6 cellular contexts compared by ENCODE assay signal in the genomic region with DNA sequence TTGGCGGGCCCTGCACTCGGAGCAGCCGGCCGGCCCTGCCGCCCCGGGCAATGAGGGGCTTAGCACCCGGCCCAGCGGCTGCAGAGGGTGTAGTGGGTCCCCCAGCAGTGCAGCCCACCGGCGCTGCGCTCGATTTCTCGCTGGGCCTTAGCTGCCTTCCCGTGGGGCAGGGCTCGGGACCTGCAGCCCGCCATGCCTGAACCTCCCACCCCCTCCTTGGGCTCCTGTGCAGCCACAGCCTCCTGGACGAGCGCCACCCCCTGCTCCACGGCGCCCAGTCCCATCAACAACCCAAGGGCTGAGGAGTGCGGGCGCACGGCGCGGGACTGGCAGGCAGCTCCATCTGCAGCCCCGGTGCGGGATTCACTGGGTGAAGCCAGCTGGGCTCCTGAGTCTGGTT.
DNase-seq lines count a peak whose midpoint lies in the region; ATAC-seq, FAIRE-seq and TF ChIP-seq lines count a peak whose summit lies in the region.
"Not testable (repeated sequence)": the region's sequence is repeated elsewhere in the genome, so short reads cannot be mapped to it uniquely, and the experiment has no call there.

No MANE protein-coding gene starts in this region.

- H3K23ac ChIP-seq in neuronal stem cell (ENCODE audit: low read depth, low read length, poor library complexity): not testable (repeated sequence)

- H4K8ac ChIP-seq in neuronal stem cell (ENCODE audit: low read depth, low read length): peak overlapping the region; percentile 65

- intact Hi-C loops in left ventricle myocardium superior (cut with micrococcal nuclease); kidney (cut with DNase I); lower lobe of right lung (cut with DNase I); testis (cut with DNase I; ENCODE audit: low total_unique reads): not testable (repeated sequence)

- ATAC-seq in left ventricle myocardium superior, lower lobe of right lung: not testable (repeated sequence)

- H2AK5ac ChIP-seq in neuronal stem cell (ENCODE audit: low read depth, low read length): not testable (repeated sequence)

- TF ChIP-seq POLR2A in testis (IDR thresholded peaks at IDR 0.05): not testable (repeated sequence)

- H2BK15ac ChIP-seq in neuronal stem cell (ENCODE audit: low read length): not testable (repeated sequence)

- H3K36me3 ChIP-seq in kidney (ENCODE audit: control insufficient read depth in 1 of 2, insufficient read depth in 2 of 2, low read length in 2 of 2); lower lobe of right lung; neuronal stem cell (replicated peaks in 1 of 2; ENCODE audit: control insufficient read depth in 2 of 2, insufficient read depth in 2 of 2, low read length in 2 of 2); testis (ENCODE audit: low read depth, missing control alignments): not testable (repeated sequence)

- H3K9ac ChIP-seq in kidney (ENCODE audit: low read length in 2 of 2); neuronal stem cell (ENCODE audit: low read depth, low read length, poor library complexity): not testable (repeated sequence)

- not testable (repeated sequence) for H2BK12ac ChIP-seq in neuronal stem cell (ENCODE audit: low read length)

- not testable (repeated sequence) for H3K4ac ChIP-seq in neuronal stem cell (ENCODE audit: low read length)

- H3K9me3 Mint-ChIP-seq in chondrocyte (ENCODE audit: low read depth): not testable (repeated sequence)

- H3K4me3 Mint-ChIP-seq in chondrocyte (ENCODE audit: unreplicated experiment): not testable (repeated sequence)

- not testable (repeated sequence) for H3K14ac ChIP-seq in neuronal stem cell (ENCODE audit: low read length)

- not testable (repeated sequence) for H3K36me3 Mint-ChIP-seq in chondrocyte (ENCODE audit: low read depth)

- not testable (repeated sequence) for H3K4me1 Mint-ChIP-seq in chondrocyte (ENCODE audit: low read depth)

- FAIRE-seq in kidney (lab: Jason Lieb, UNC): not testable (repeated sequence)

- not testable (repeated sequence) for H2BK5ac ChIP-seq in neuronal stem cell (ENCODE audit: low read length)

- not testable (repeated sequence) for H3K27ac Mint-ChIP-seq in chondrocyte (ENCODE audit: unreplicated experiment)

- H2BK120ac ChIP-seq in neuronal stem cell (ENCODE audit: low read depth, low read length): not testable (repeated sequence)

- H4K91ac ChIP-seq in neuronal stem cell (ENCODE audit: low read depth, low read length, poor library complexity): not testable (repeated sequence)

- not testable (repeated sequence) for H3K79me1 ChIP-seq in neuronal stem cell (ENCODE audit: low read depth, low read length)

- DNase-seq in chondrocyte (ENCODE audit: low spot score) (peak; percentile 65), left ventricle myocardium superior (peak; percentile 21), kidney (peak; percentile 39), lower lobe of right lung (peak; percentile 33), testis (peak; percentile 14)
- DNase-seq in neuronal stem cell (ENCODE audit: low spot score): not testable (repeated sequence)

- TF ChIP-seq CTCF in chondrocyte (IDR thresholded peaks at IDR 0.05); kidney (IDR thresholded peaks at IDR 0.05; ENCODE audit: borderline replicate concordance, extremely low read depth, insufficient read depth); lower lobe of right lung (IDR thresholded peaks at IDR 0.05); testis (IDR thresholded peaks at IDR 0.05): not testable (repeated sequence)

- H3K4me2 ChIP-seq in neuronal stem cell (ENCODE audit: insufficient read depth, low read length, poor library complexity, severe bottlenecking): not testable (repeated sequence)

- H3K18ac ChIP-seq in neuronal stem cell (ENCODE audit: low read length): not testable (repeated sequence)

- H3K9me3 ChIP-seq in kidney (ENCODE audit: control insufficient read depth in 1 of 2, low read length in 2 of 2); lower lobe of right lung; neuronal stem cell (replicated peaks in 1 of 2; ENCODE audit: control insufficient read depth in 2 of 2, insufficient read depth in 1 of 2, low read depth in 1 of 2, low read length in 2 of 2); testis: not testable (repeated sequence)

- H3K27me3 ChIP-seq in lower lobe of right lung (ENCODE audit: low read depth); neuronal stem cell (ENCODE audit: control insufficient read depth in 3 of 3, insufficient read depth in 3 of 3, low read depth in 1 of 3, low read length in 3 of 3); testis: not testable (repeated sequence)

- H3K27me3 Mint-ChIP-seq in chondrocyte (ENCODE audit: low read depth): not testable (repeated sequence)

- not testable (repeated sequence) for H3K4me1 ChIP-seq in kidney (ENCODE audit: control insufficient read depth in 1 of 2, insufficient read depth in 1 of 2, low read depth in 1 of 2, low read length in 2 of 2); lower lobe of right lung; neuronal stem cell (ENCODE audit: control insufficient read depth in 2 of 2, insufficient read depth in 1 of 2, low read depth in 1 of 2, low read length in 2 of 2); testis

- not testable (repeated sequence) for H3K4me3 ChIP-seq in kidney (ENCODE audit: low read length in 2 of 2); lower lobe of right lung; neuronal stem cell (ENCODE audit: low read length in 2 of 2)
- peak overlapping the region; percentile 9 to 13 for H3K4me3 ChIP-seq in testis

- H3K27ac ChIP-seq in kidney (ENCODE audit: low read depth in 2 of 2, low read length in 2 of 2); lower lobe of right lung; neuronal stem cell (replicated peaks; ENCODE audit: low read length); testis: not testable (repeated sequence)

- no CpG with 5 or more reads among the region's 27 CpGs for WGBS in neuronal stem cell (ENCODE audit: extremely low coverage in 2 of 2, insufficient read length in 2 of 2, insufficient replicate concordance in 1 of 2), 2 donors
- 59 to 80% methylated on average over 10 to 25 of the region's 27 CpGs for WGBS in testis, 2 donors

- H2AFZ ChIP-seq in neuronal stem cell (ENCODE audit: low read length): not testable (repeated sequence)
